ENCODE assay signal across 9 cellular contexts in genomic region chr11:15107730-15108515, GRCh38. TPM values are rescaled to one million over a fixed set of nuclear protein-coding genes. Genes with fewer than 3 reads are reported as not detected.
DNase-seq lines count a peak whose midpoint lies in the region; ATAC-seq and TF ChIP-seq lines count a peak whose summit lies in the region.
"Had no signal": no experiment of that assay in that cellular context is flagged by ENCODE, and none has a peak within 500 bp of the region (broad histone marks: within the 10 kb centered on the region; RNA-seq: fewer than 3 reads in every experiment).

No MANE protein-coding gene starts in this region.

- H3K27ac Mint-ChIP-seq in natural killer cell: no peak overlapping the region

- peaks cover 1% of the 10 kb centered on the region for H3K9me3 ChIP-seq in aorta (ENCODE audit: control insufficient read depth, low read length)

- ATAC-seq in GM18502 (IDR thresholded peaks at IDR 0.05; ENCODE audit: poor library complexity, unreplicated experiment) (peak; percentile 73), GM21528 (IDR thresholded peaks at IDR 0.05; ENCODE audit: low FRiP score, unreplicated experiment) (peak; percentile 63), HG03175 (IDR thresholded peaks at IDR 0.05; ENCODE audit: unreplicated experiment) (peak; percentile 77), natural killer cell (no peak), aorta (ENCODE audit: low FRiP score) (no peak)

- no peaks in the 10 kb centered on the region for H3K4me1 Mint-ChIP-seq in natural killer cell

- H3K27me3 Mint-ChIP-seq in natural killer cell (ENCODE audit: low read depth in 2 of 2): no peaks in the 10 kb centered on the region

- no peak overlapping the region for H3K4me3 ChIP-seq in aorta (ENCODE audit: low read length in 2 of 2)

- H3K27me3 ChIP-seq in aorta (ENCODE audit: control insufficient read depth in 1 of 2, insufficient read depth in 2 of 2, low read length in 1 of 2): no peaks in the 10 kb centered on the region

- TF ChIP-seq CTCF in natural killer cell (IDR thresholded peaks at IDR 0.05): no peak

- no peaks in the 10 kb centered on the region for H3K36me3 ChIP-seq in aorta (ENCODE audit: control insufficient read depth in 1 of 2, insufficient read depth in 2 of 2, low read length in 1 of 2)

- H3K4me3 Mint-ChIP-seq in natural killer cell: no peak overlapping the region

- no peaks in the 10 kb centered on the region for H3K4me1 ChIP-seq in aorta (ENCODE audit: control insufficient read depth in 1 of 2, insufficient read depth in 2 of 2, low read length in 2 of 2)

- 79 to 85% methylated on average over 4 of the region's 4 CpGs for whole genome bisulfite sequencing in aorta, 2 donors

- intact Hi-C loops in natural killer cell (cut with micrococcal nuclease) (no loop called here), aorta (cut with DNase I) (no loop called here)

- H3K9me3 Mint-ChIP-seq in natural killer cell: no peaks in the 10 kb centered on the region

- DNase-seq in epithelial cell of prostate (ENCODE audit: low read depth, low spot score) (no peak), NCI-H1105 treated with DMSO at 0.1 percent for 48 hours (lab: John Stamatoyannopoulos, UW) (no peak), natural killer cell (no peak), HuH-7 (ENCODE audit: low spot score) (no peak), aorta (no peak)

- H3K27ac ChIP-seq in epithelial cell of prostate: peak overlapping the region; percentile 89
- no peak overlapping the region for H3K27ac ChIP-seq in aorta (ENCODE audit: low read depth in 1 of 2, low read length in 2 of 2)

- no peaks in the 10 kb centered on the region for H3K36me3 Mint-ChIP-seq in natural killer cell

RNA-seq across cellular contexts. Expression of gene INSC, which starts 6.8 kb away (rescaled TPM):
- total RNA-seq in natural killer cell (under 1 TPM in 2 of 3 donors, not detected in 1; 0.16 to 0.27 TPM), aorta (1 to 10 TPM; 1.1 to 1.3 TPM)
- polyA plus RNA-seq in aorta: under 1 TPM; 0.63 to 0.95 TPM
- total RNA-seq: temporal lobe had no signal

RNA-seq across cellular contexts. Expression of gene CALCB, which starts 34.5 kb away (rescaled TPM):
- total RNA-seq in natural killer cell: 1 to 10 TPM in 1 of 3 donors, under 1 TPM in 2; 0.19 to 1.3 (median 0.27) TPM
- under 1 TPM; 0.15 to 0.16 TPM for total RNA-seq in aorta
- polyA plus RNA-seq in aorta: not detected
- total RNA-seq: temporal lobe had no signal

Comparison
In these comparisons a context has a peak if more than half of its experiments do, and no peak if none do; other contexts are left out.
1. ATAC-seq: peak in GM18502 (single experiment), GM21528 (single experiment) and HG03175 (single experiment); none in natural killer cell (0 of 3) and aorta (single experiment).